Comparison of ENCODE assay signal across 11 cellular contexts in the genomic region with DNA sequence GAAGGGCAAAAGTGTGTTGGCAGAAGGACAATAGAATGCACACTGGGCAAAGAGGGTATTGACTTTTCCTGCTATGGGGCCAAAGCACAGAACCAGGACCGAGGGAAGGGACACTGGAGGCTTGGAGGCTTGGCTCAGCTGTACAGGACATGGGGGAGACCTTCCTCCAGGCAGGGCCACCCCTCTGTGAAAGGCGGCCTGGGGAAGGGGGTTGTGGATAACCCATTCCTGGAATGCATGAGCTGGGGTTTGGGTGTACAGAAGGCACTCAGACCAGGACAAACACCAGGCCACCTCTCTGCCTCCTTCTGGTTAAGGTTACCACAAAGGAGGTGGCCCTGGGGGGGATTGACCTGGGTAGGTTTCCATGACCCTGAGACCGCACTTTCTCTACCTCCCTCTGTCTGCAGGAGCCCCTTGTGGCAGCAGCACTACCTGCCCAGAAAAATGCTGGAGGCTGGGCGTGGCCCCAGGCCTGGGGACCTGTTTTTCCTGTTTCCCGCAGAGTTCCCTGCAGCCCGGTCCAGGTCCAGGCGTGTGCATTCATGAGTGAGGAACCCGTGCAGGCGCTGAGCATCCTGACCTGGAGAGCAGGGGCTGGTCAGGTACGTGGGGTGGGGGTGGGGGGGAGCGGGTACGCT. TPM values are rescaled to one million over a fixed set of nuclear protein-coding genes. Genes with fewer than 3 reads are reported as not detected.
DNase-seq lines count a peak whose midpoint lies in the region; TF ChIP-seq lines count a peak whose summit lies in the region.
"Had no signal": no experiment of that assay in that cellular context is flagged by ENCODE, and none has a peak within 500 bp of the region (broad histone marks: within the 10 kb centered on the region; RNA-seq: fewer than 3 reads in every experiment).

No MANE protein-coding gene starts in this region.

- H3K4me1 ChIP-seq in GM23248 (ENCODE audit: insufficient read depth), result no peaks in the 10 kb centered on the region

- no peak overlapping the region for H3K4me2 ChIP-seq in GM23248 (ENCODE audit: unreplicated experiment)

- no peaks in the 10 kb centered on the region for H3K9me3 ChIP-seq in GM23248 (ENCODE audit: low read depth)
- H3K9me3 ChIP-seq: left ventricle myocardium inferior had no signal

- no peaks in the 10 kb centered on the region for H3K79me2 ChIP-seq in GM23248 (ENCODE audit: insufficient read depth)

- peak; percentile 60 for DNase-seq in DMS79 (lab: John Stamatoyannopoulos, UW)
- DNase-seq in NCI-H510A treated with DMSO at 0.1 percent for 48 hours (lab: John Stamatoyannopoulos, UW), result peak; percentile 98
- peak; percentile 8 for DNase-seq in glutamatergic neuron
- peak; percentile 72 for DNase-seq in posterior vena cava (ENCODE audit: low spot score)
- DNase-seq in NCI-H1694 (lab: John Stamatoyannopoulos, UW), result no peak
- no peak for DNase-seq in T-helper 9 cell
- DNase-seq in epidermal melanocyte (ENCODE audit: insufficient read length, low spot score), result no peak
- no peak for DNase-seq in GM23248
- DNase-seq: activated CD4-positive, alpha-beta memory T cell treated with anti-CD3 and anti-CD28 coated beads, Interleukin-2, amount 10 ng/mL, durations not matched to agents 7 days and 5 days; CD8-positive, alpha-beta T cell; left ventricle myocardium inferior had no signal

- H3K9me3 Mint-ChIP-seq in glutamatergic neuron (ENCODE audit: unreplicated experiment), result peaks cover 2% of the 10 kb centered on the region
- H3K9me3 Mint-ChIP-seq: activated CD4-positive, alpha-beta memory T cell treated with anti-CD3 and anti-CD28 coated beads, Interleukin-2, amount 10 ng/mL, durations not matched to agents 7 days and 5 days; CD8-positive, alpha-beta T cell had no signal

- no peaks in the 10 kb centered on the region for H3K36me3 Mint-ChIP-seq in glutamatergic neuron (ENCODE audit: unreplicated experiment)
- H3K36me3 Mint-ChIP-seq: CD8-positive, alpha-beta T cell had no signal

- H3K27me3 Mint-ChIP-seq in glutamatergic neuron (ENCODE audit: unreplicated experiment), result peaks cover 9% of the 10 kb centered on the region

- H3K9ac ChIP-seq in GM23248, result no peak overlapping the region

- no peak overlapping the region for H3K27ac ChIP-seq in GM23248
- H3K27ac ChIP-seq: left ventricle myocardium inferior had no signal

- no peaks in the 10 kb centered on the region for H3F3A ChIP-seq in GM23248 (ENCODE audit: insufficient read depth)

- no peak overlapping the region for H2AFZ ChIP-seq in GM23248

- H3K27me3 ChIP-seq in GM23248 (replicated peaks; ENCODE audit: insufficient read depth), result no peaks in the 10 kb centered on the region

- H3K4me3 ChIP-seq in GM23248, result no peak overlapping the region
- H3K4me3 ChIP-seq: left ventricle myocardium inferior had no signal

- H3K4me1 Mint-ChIP-seq in glutamatergic neuron (ENCODE audit: low read depth, unreplicated experiment), result peaks cover 4% of the 10 kb centered on the region

- in situ Hi-C loops in GM23248 (cut with MboI), result no loop called here

- no peak overlapping the region for H3K4me3 Mint-ChIP-seq in glutamatergic neuron (ENCODE audit: unreplicated experiment)
- H3K4me3 Mint-ChIP-seq: activated CD4-positive, alpha-beta memory T cell treated with anti-CD3 and anti-CD28 coated beads, Interleukin-2, amount 10 ng/mL, durations not matched to agents 7 days and 5 days; CD8-positive, alpha-beta T cell had no signal

- intact Hi-C loops in posterior vena cava (cut with DNase I), result no loop called here

- H3K27ac Mint-ChIP-seq in glutamatergic neuron (ENCODE audit: unreplicated experiment), result no peak overlapping the region
- H3K27ac Mint-ChIP-seq: activated CD4-positive, alpha-beta memory T cell treated with anti-CD3 and anti-CD28 coated beads, Interleukin-2, amount 10 ng/mL, durations not matched to agents 7 days and 5 days; CD8-positive, alpha-beta T cell had no signal

- no peaks in the 10 kb centered on the region for H4K20me1 ChIP-seq in GM23248 (ENCODE audit: insufficient read depth)

- no peaks in the 10 kb centered on the region for H3K36me3 ChIP-seq in GM23248 (ENCODE audit: low read depth)
- H3K36me3 ChIP-seq: left ventricle myocardium inferior had no signal

- TF ChIP-seq CTCF in glutamatergic neuron (IDR thresholded peaks at IDR 0.05; ENCODE audit: partially characterized antibody, unreplicated experiment), result no peak

- WGBS in GM23248 (ENCODE audit: low coverage in 1 of 2, low lambda C conversion rate in 2 of 2, missing lambda C conversion rate in 2 of 2), 2 experiments, result 70 to 75% methylated on average over 12 of the region's 12 CpGs

- H3K9me2 ChIP-seq in GM23248 (ENCODE audit: insufficient read depth), result no peaks in the 10 kb centered on the region

RNA-seq across cellular contexts. Expression of a gene that starts 9.6 kb away (rescaled TPM):
- 0.69 TPM for total RNA-seq in glutamatergic neuron (ENCODE audit: unreplicated experiment)
- total RNA-seq in posterior vena cava, result 1 to 10 TPM in 1 of 2 donors, under 1 TPM in 1; 0.74 to 3.1 TPM
- total RNA-seq in GM23248 (2014; rRNA removed; shearing (Covaris generic)), result not detected in 2 replicates
- polyA plus RNA-seq in GM23248 (2016; fragmentation: Nextera tagmentation; extraction: Ambion mirVana), result not detected in 2 replicates
- total RNA-seq: activated CD4-positive, alpha-beta memory T cell treated with anti-CD3 and anti-CD28 coated beads, Interleukin-2, amount 10 ng/mL, durations not matched to agents 7 days and 5 days; CD8-positive, alpha-beta T cell had no signal

RNA-seq across cellular contexts. Expression of a gene that starts 44.4 kb away (rescaled TPM):
- total RNA-seq in glutamatergic neuron (ENCODE audit: unreplicated experiment) (not detected), posterior vena cava (1 to 10 TPM; 2.5 to 4.9 TPM)
- total RNA-seq in GM23248 (2014; rRNA removed; shearing (Covaris generic)), result 0.76 TPM in 1 of 2 replicates, not detected in the other
- polyA plus RNA-seq in GM23248 (2016; fragmentation: Nextera tagmentation; extraction: Ambion mirVana), result 0.99 and 1.5 TPM in 2 replicates
- total RNA-seq: activated CD4-positive, alpha-beta memory T cell treated with anti-CD3 and anti-CD28 coated beads, Interleukin-2, amount 10 ng/mL, durations not matched to agents 7 days and 5 days; CD8-positive, alpha-beta T cell had no signal

Comparison
In these comparisons a context has a peak if more than half of its experiments do, and no peak if none do; other contexts are left out.
1. DNase-seq: peak in DMS79 (single experiment), NCI-H510A treated with DMSO at 0.1 percent for 48 hours (single experiment), glutamatergic neuron (single experiment) and posterior vena cava (single experiment); none in NCI-H1694 (single experiment), T-helper 9 cell (single experiment), epidermal melanocyte (single experiment) and GM23248 (single experiment).